8 cellular contexts compared by ENCODE assay signal in the genomic region with DNA sequence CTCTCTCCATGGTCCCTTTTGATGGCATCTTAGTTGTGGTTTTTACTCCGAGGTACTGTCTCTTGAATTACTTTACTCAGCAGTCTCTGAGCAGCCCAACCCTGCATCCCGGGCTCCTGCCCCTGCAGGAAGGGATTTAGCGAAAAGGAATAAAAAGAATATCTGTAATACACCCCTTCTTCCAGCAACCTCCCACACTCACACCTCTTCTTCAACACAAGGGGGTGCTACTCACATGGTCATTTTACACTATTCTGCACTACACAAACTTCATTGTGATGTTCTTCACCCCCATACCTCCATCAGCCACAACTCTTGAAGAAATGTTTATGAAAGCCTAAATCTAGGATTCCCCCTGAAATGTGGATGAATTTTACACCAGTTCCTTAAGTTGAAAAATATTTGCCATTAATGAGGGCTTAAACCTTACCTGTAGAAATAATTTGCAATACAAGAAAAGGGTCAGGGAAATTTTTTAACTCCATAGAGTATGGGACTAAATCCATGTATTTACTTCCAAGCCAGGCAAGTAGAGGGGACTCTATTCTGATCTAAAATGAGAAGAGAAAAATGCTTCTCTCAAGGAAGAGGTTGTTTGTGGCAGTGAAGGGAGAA. TPM values are rescaled to one million over a fixed set of nuclear protein-coding genes. Genes with fewer than 3 reads are reported as not detected.
A peak's percentile ranks its signal among the peaks of the same experiment; 100 is the strongest.
DNase-seq lines count a peak whose midpoint lies in the region; ATAC-seq, FAIRE-seq and TF ChIP-seq lines count a peak whose summit lies in the region.

No MANE protein-coding gene starts in this region.

- TF ChIP-seq CTCF in Calu3 (IDR thresholded peaks at IDR 0.05; ENCODE audit: unreplicated experiment) (peak; percentile 52), gastroesophageal sphincter (IDR thresholded peaks at IDR 0.05) (peak; percentile 65 to 79 (median 74)), pancreas (IDR thresholded peaks at IDR 0.05) (peak; percentile 60 to 78 (median 72))

- 13 to 18% methylated on average over 2 to 3 of the region's 3 CpGs for WGBS in gastroesophageal sphincter (ENCODE audit: low coverage in 1 of 2), 2 donors
- WGBS in pancreas, 2 donors: 7 to 19% methylated on average over 3 of the region's 3 CpGs

- H3K36me3 ChIP-seq in gastroesophageal sphincter: no peaks in the 10 kb centered on the region
- no peaks in the 10 kb centered on the region for H3K36me3 ChIP-seq in pancreas

- TF ChIP-seq POLR2A in gastroesophageal sphincter (IDR thresholded peaks at IDR 0.05): no peak

- peak; percentile 21 for DNase-seq in Calu3
- DNase-seq in NCI-H446 treated with DMSO at 0.1 percent for 48 hours (lab: John Stamatoyannopoulos, UW): peak; percentile 55
- peak; percentile 19 for DNase-seq in activated T-cell treated with anti-CD3 and anti-CD28 coated beads, Interleukin-2, amount 50 U/mL, for 1 hour
- peak in 2 of 6 donors; percentile 3 to 21 for DNase-seq in pancreas
- no peak for DNase-seq in effector CD4-positive, alpha-beta T cell

- no peaks in the 10 kb centered on the region for H3K27me3 ChIP-seq in gastroesophageal sphincter
- H3K27me3 ChIP-seq in pancreas: no peaks in the 10 kb centered on the region

- no peaks in the 10 kb centered on the region for H3K4me1 Mint-ChIP-seq in Calu3 (ENCODE audit: low read depth, unreplicated experiment)

- H3K4me1 ChIP-seq in gastroesophageal sphincter (peaks cover 0 to 9% (median 0%) of the 10 kb centered on the region in 3 donors), pancreas (no peaks in the 10 kb centered on the region)

- H3K36me3 Mint-ChIP-seq in Calu3 (ENCODE audit: insufficient read depth, unreplicated experiment): no peaks in the 10 kb centered on the region

- TF ChIP-seq EP300 in gastroesophageal sphincter (IDR thresholded peaks at IDR 0.05): no peak

- H3K9me3 ChIP-seq in gastroesophageal sphincter (no peaks in the 10 kb centered on the region), pancreas (no peaks in the 10 kb centered on the region)

- no peaks in the 10 kb centered on the region for H3K9me3 Mint-ChIP-seq in Calu3 (ENCODE audit: low read depth, unreplicated experiment)

- peak; percentile 68 for ATAC-seq in GM19023 (IDR thresholded peaks at IDR 0.05; ENCODE audit: unreplicated experiment)
- peak; percentile 65 for ATAC-seq in HG03139 (IDR thresholded peaks at IDR 0.05; ENCODE audit: unreplicated experiment)
- peak; percentile 57 for ATAC-seq in gastroesophageal sphincter
- peak; percentile 74 to 93 (median 92) for ATAC-seq in pancreas

- no peak overlapping the region for H3K4me3 Mint-ChIP-seq in Calu3 (ENCODE audit: low read depth, unreplicated experiment)

- intact Hi-C loops in Calu3 (cut with micrococcal nuclease; ENCODE audit: unreplicated experiment): loop anchor here (1.0 to 10.0 kb wide), 2 partner anchors 214 to 311 kb away; no protein-coding TSS in a partner anchor
- intact Hi-C loops in pancreas (cut with DNase I): loop anchor here in 2 of 3 donors (2.0 to 5.0 kb wide), 2 partner anchors 213 to 215 kb away; no protein-coding TSS in a partner anchor

- CTCF ChIA-PET in Calu3 (lab: Charles Lee): interaction anchor here (0.5 to 1.2 kb wide), 2 partner anchors 300 to 391 kb away, joined by 3 to 5 read pairs; no protein-coding TSS in a partner anchor

- no TSS peak for BruUV-seq in Calu3 (replicated peaks; lab: Mats Ljungman, UMichigan)

- peak; percentile 61 for FAIRE-seq in pancreas (lab: Jason Lieb, UNC)

- no peaks in the 10 kb centered on the region for H3K27me3 Mint-ChIP-seq in Calu3 (ENCODE audit: unreplicated experiment)

- H3K27ac ChIP-seq in gastroesophageal sphincter: no peak overlapping the region
- no peak overlapping the region for H3K27ac ChIP-seq in pancreas

- H3K27ac Mint-ChIP-seq in Calu3 (ENCODE audit: unreplicated experiment): no peak overlapping the region

- H3K4me3 ChIP-seq in gastroesophageal sphincter (no peak overlapping the region), pancreas (no peak overlapping the region)

RNA-seq across cellular contexts. Expression of a gene that starts 26.0 kb away (rescaled TPM):
- total RNA-seq in Calu3 (2022): not detected in 2 replicates
- not detected for total RNA-seq in gastroesophageal sphincter
- not detected for total RNA-seq in pancreas
- not detected for polyA plus RNA-seq in pancreas

RNA-seq across cellular contexts. Expression of a gene that starts 58.8 kb away (rescaled TPM):
- total RNA-seq in Calu3 (2022) (38.4 and 38.8 TPM in 2 replicates), gastroesophageal sphincter (10 to 100 TPM; 34.1 to 56.3 (median 46.6) TPM), pancreas (10 to 100 TPM; 12.8 to 30.0 (median 16.6) TPM)
- polyA plus RNA-seq in pancreas: 10 to 100 TPM; 18.2 to 23.5 TPM
